Comparison of ENCODE assay signal across 1 cellular context in the genomic region with DNA sequence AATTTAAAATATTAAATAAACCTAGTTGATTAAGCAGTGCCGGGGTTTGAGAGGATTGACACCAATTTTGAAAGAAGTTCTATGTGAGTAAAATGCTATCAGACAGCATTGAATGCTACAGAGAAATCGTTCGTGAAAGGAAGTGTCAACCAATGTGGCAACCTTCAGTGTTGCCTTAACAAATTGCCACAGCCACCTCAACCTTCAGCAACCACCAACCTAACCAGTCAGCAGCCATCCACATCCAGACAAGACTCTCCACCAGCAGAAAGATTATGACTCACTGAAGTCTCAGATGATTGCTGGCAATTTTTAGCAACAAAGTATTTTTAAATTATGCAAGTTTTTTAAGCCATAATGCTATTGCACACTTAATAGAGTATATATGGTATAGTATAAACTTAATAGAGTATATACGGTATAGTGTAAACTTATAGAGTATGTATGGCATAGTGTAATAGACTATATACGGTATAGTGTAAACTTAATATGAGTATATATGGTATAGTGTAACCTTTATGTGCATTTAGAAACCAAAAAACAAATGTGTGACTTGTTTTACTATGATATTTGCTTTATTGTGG.
TF ChIP-seq lines count a peak whose summit lies in the region.

No MANE protein-coding gene starts in this region.

TF ChIP-seq in H1, 55 proteins besides CTCF, POLR2A, EP300 and RAD21 (continued from another document):
- TF ChIP-seq, protein P1, sequence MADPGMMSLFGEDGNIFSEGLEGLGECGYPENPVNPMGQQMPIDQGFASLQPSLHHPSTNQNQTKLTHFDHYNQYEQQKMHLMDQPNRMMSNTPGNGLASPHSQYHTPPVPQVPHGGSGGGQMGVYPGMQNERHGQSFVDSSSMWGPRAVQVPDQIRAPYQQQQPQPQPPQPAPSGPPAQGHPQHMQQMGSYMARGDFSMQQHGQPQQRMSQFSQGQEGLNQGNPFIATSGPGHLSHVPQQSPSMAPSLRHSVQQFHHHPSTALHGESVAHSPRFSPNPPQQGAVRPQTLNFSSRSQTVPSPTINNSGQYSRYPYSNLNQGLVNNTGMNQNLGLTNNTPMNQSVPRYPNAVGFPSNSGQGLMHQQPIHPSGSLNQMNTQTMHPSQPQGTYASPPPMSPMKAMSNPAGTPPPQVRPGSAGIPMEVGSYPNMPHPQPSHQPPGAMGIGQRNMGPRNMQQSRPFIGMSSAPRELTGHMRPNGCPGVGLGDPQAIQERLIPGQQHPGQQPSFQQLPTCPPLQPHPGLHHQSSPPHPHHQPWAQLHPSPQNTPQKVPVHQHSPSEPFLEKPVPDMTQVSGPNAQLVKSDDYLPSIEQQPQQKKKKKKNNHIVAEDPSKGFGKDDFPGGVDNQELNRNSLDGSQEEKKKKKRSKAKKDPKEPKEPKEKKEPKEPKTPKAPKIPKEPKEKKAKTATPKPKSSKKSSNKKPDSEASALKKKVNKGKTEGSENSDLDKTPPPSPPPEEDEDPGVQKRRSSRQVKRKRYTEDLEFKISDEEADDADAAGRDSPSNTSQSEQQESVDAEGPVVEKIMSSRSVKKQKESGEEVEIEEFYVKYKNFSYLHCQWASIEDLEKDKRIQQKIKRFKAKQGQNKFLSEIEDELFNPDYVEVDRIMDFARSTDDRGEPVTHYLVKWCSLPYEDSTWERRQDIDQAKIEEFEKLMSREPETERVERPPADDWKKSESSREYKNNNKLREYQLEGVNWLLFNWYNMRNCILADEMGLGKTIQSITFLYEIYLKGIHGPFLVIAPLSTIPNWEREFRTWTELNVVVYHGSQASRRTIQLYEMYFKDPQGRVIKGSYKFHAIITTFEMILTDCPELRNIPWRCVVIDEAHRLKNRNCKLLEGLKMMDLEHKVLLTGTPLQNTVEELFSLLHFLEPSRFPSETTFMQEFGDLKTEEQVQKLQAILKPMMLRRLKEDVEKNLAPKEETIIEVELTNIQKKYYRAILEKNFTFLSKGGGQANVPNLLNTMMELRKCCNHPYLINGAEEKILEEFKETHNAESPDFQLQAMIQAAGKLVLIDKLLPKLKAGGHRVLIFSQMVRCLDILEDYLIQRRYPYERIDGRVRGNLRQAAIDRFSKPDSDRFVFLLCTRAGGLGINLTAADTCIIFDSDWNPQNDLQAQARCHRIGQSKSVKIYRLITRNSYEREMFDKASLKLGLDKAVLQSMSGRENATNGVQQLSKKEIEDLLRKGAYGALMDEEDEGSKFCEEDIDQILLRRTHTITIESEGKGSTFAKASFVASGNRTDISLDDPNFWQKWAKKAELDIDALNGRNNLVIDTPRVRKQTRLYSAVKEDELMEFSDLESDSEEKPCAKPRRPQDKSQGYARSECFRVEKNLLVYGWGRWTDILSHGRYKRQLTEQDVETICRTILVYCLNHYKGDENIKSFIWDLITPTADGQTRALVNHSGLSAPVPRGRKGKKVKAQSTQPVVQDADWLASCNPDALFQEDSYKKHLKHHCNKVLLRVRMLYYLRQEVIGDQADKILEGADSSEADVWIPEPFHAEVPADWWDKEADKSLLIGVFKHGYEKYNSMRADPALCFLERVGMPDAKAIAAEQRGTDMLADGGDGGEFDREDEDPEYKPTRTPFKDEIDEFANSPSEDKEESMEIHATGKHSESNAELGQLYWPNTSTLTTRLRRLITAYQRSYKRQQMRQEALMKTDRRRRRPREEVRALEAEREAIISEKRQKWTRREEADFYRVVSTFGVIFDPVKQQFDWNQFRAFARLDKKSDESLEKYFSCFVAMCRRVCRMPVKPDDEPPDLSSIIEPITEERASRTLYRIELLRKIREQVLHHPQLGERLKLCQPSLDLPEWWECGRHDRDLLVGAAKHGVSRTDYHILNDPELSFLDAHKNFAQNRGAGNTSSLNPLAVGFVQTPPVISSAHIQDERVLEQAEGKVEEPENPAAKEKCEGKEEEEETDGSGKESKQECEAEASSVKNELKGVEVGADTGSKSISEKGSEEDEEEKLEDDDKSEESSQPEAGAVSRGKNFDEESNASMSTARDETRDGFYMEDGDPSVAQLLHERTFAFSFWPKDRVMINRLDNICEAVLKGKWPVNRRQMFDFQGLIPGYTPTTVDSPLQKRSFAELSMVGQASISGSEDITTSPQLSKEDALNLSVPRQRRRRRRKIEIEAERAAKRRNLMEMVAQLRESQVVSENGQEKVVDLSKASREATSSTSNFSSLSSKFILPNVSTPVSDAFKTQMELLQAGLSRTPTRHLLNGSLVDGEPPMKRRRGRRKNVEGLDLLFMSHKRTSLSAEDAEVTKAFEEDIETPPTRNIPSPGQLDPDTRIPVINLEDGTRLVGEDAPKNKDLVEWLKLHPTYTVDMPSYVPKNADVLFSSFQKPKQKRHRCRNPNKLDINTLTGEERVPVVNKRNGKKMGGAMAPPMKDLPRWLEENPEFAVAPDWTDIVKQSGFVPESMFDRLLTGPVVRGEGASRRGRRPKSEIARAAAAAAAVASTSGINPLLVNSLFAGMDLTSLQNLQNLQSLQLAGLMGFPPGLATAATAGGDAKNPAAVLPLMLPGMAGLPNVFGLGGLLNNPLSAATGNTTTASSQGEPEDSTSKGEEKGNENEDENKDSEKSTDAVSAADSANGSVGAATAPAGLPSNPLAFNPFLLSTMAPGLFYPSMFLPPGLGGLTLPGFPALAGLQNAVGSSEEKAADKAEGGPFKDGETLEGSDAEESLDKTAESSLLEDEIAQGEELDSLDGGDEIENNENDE (IDR thresholded peaks at IDR 0.05; ENCODE audit: insufficient replicate concordance, low read length) = peak; percentile 99
- no peak for TF ChIP-seq SP1 (IDR thresholded peaks at IDR 0.05; ENCODE audit: low read depth, low read length)
- TF ChIP-seq TCF12 (IDR thresholded peaks at IDR 0.05; ENCODE audit: low read depth, low read length) = no peak
